In genomic region chr12:120211904-120212283, GRCh38 we compare ENCODE assay signal across 16 cellular contexts.
"Had no signal": no experiment of that assay in that cellular context is flagged by ENCODE, and none has a peak within 500 bp of the region (broad histone marks: within the 10 kb centered on the region; RNA-seq: fewer than 3 reads in every experiment).

No MANE protein-coding gene starts in this region.

- H3K4me3 Mint-ChIP-seq: activated CD4-positive, alpha-beta T cell treated with anti-CD3 and anti-CD28 coated beads, Interleukin-2, amount 10 ng/mL, durations not matched to agents 24 days and 14 days; activated CD8-positive, alpha-beta memory T cell treated with anti-CD3 and anti-CD28 coated beads, Interleukin-2, amount 10 ng/mL, durations not matched to agents 7 days and 5 days; immature natural killer cell; naive thymus-derived CD8-positive, alpha-beta T cell; stimulated activated naive CD8-positive, alpha-beta T cell treated with anti-CD3 and anti-CD28 coated beads, Interleukin-15, Interleukin-2, amounts not matched to agents 100 ng/mL and 50 ng/mL, for 24 hours; WTC11 had no signal

- H3K27me3 ChIP-seq: cardiac muscle cell, colonic mucosa, uterus had no signal

- H3K9me3 Mint-ChIP-seq: activated CD4-positive, alpha-beta T cell treated with anti-CD3 and anti-CD28 coated beads, Interleukin-2, amount 10 ng/mL, durations not matched to agents 24 days and 14 days; immature natural killer cell; naive thymus-derived CD8-positive, alpha-beta T cell; stimulated activated naive CD8-positive, alpha-beta T cell treated with anti-CD3 and anti-CD28 coated beads, Interleukin-15, Interleukin-2, amounts not matched to agents 100 ng/mL and 50 ng/mL, for 24 hours; WTC11 had no signal

- H3K27ac Mint-ChIP-seq: activated CD4-positive, alpha-beta T cell treated with anti-CD3 and anti-CD28 coated beads, Interleukin-2, amount 10 ng/mL, durations not matched to agents 24 days and 14 days; stimulated activated naive CD8-positive, alpha-beta T cell treated with anti-CD3 and anti-CD28 coated beads, Interleukin-15, Interleukin-2, amounts not matched to agents 100 ng/mL and 50 ng/mL, for 24 hours had no signal

- H3K36me3 ChIP-seq: uterus had no signal

- H3K4me3 ChIP-seq: cardiac muscle cell, colonic mucosa, SK-N-MC, thoracic aorta, uterus had no signal

- H3K27ac ChIP-seq: cardiac muscle cell, SK-N-MC, thoracic aorta, uterus had no signal

- H3K4me1 Mint-ChIP-seq: activated CD8-positive, alpha-beta memory T cell treated with anti-CD3 and anti-CD28 coated beads, Interleukin-2, amount 10 ng/mL, durations not matched to agents 7 days and 5 days; immature natural killer cell had no signal

- DNase-seq: activated CD4-positive, alpha-beta T cell treated with anti-CD3 and anti-CD28 coated beads, Interleukin-2, amount 10 ng/mL, durations not matched to agents 24 days and 14 days; activated CD8-positive, alpha-beta memory T cell treated with anti-CD3 and anti-CD28 coated beads, Interleukin-2, amount 10 ng/mL, durations not matched to agents 7 days and 5 days; activated gamma-delta T cell treated with Interleukin-2 at 50 U/mL for 16 hours; activated T-cell treated with anti-CD3 and anti-CD28 coated beads, Interleukin-2, amount 50 U/mL, for 48 hours; colonic mucosa; effector CD8-positive, alpha-beta T cell; immature natural killer cell; left cardiac atrium; naive thymus-derived CD8-positive, alpha-beta T cell; stimulated activated CD4-positive, alpha-beta T cell treated with anti-CD3 and anti-CD28 coated beads, Interleukin-2, amount 100 ng/mL, for 48 hours; uterus had no signal

- H3K9me3 ChIP-seq: colonic mucosa, thoracic aorta, uterus had no signal

- H3K27me3 Mint-ChIP-seq: activated CD4-positive, alpha-beta T cell treated with anti-CD3 and anti-CD28 coated beads, Interleukin-2, amount 10 ng/mL, durations not matched to agents 24 days and 14 days; activated CD8-positive, alpha-beta memory T cell treated with anti-CD3 and anti-CD28 coated beads, Interleukin-2, amount 10 ng/mL, durations not matched to agents 7 days and 5 days; naive thymus-derived CD8-positive, alpha-beta T cell; stimulated activated naive CD8-positive, alpha-beta T cell treated with anti-CD3 and anti-CD28 coated beads, Interleukin-15, Interleukin-2, amounts not matched to agents 100 ng/mL and 50 ng/mL, for 24 hours had no signal

- ATAC-seq: activated CD8-positive, alpha-beta memory T cell treated with anti-CD3 and anti-CD28 coated beads, Interleukin-2, amount 10 ng/mL, durations not matched to agents 7 days and 5 days; left cardiac atrium; naive thymus-derived CD8-positive, alpha-beta T cell; WTC11 had no signal
